12 cellular contexts compared by ENCODE assay signal in genomic region chr13:40059540-40060232, GRCh38.
DNase-seq lines count a peak whose midpoint lies in the region; ATAC-seq and TF ChIP-seq lines count a peak whose summit lies in the region.
"Had no signal": no experiment of that assay in that cellular context is flagged by ENCODE, and none has a peak within 500 bp of the region (broad histone marks: within the 10 kb centered on the region; RNA-seq: fewer than 3 reads in every experiment).

No MANE protein-coding gene starts in this region.

- no peaks in the 10 kb centered on the region for H3K36me3 Mint-ChIP-seq in activated T-helper 2 cell treated with anti-CD3 and anti-CD28 coated beads, Interferon-gamma antibody, Interleukin-2, Interleukin-4, amounts not matched to agents 10 μg/mL and 5 μg/mL and 100 μg/mL, durations not matched to agents 14 hours and 24 hours and 36 hours (ENCODE audit: low read depth)
- H3K36me3 Mint-ChIP-seq in immature natural killer cell (no peaks in the 10 kb centered on the region), CD14-positive monocyte (no peaks in the 10 kb centered on the region)

- no peaks in the 10 kb centered on the region for H3K9me3 Mint-ChIP-seq in activated T-helper 2 cell treated with anti-CD3 and anti-CD28 coated beads, Interferon-gamma antibody, Interleukin-2, Interleukin-4, amounts not matched to agents 10 μg/mL and 5 μg/mL and 100 μg/mL, durations not matched to agents 14 hours and 24 hours and 36 hours
- no peaks in the 10 kb centered on the region for H3K9me3 Mint-ChIP-seq in immature natural killer cell
- H3K9me3 Mint-ChIP-seq in CD14-positive monocyte, result no peaks in the 10 kb centered on the region

- TF ChIP-seq CTCF in GM12865 (IDR thresholded peaks at IDR 0.05; ENCODE audit: insufficient read depth, low read depth, low read length, missing control alignments) (no peak), CD14-positive monocyte (IDR thresholded peaks at IDR 0.05) (no peak)

- no peak overlapping the region for H3K4me3 Mint-ChIP-seq in activated T-helper 2 cell treated with anti-CD3 and anti-CD28 coated beads, Interferon-gamma antibody, Interleukin-2, Interleukin-4, amounts not matched to agents 10 μg/mL and 5 μg/mL and 100 μg/mL, durations not matched to agents 14 hours and 24 hours and 36 hours (ENCODE audit: low read depth)
- H3K4me3 Mint-ChIP-seq in immature natural killer cell, result no peak overlapping the region
- no peak overlapping the region for H3K4me3 Mint-ChIP-seq in CD14-positive monocyte

- peak; percentile 90 for DNase-seq in GM12865 (ENCODE audit: low read depth)
- DNase-seq in activated T-helper 2 cell treated with anti-CD3 and anti-CD28 coated beads, Interferon-gamma antibody, Interleukin-2, Interleukin-4, amounts not matched to agents 10 μg/mL and 5 μg/mL and 100 μg/mL, durations not matched to agents 14 hours and 24 hours and 36 hours (ENCODE audit: low spot score), result no peak
- DNase-seq in iris pigment epithelial cell (ENCODE audit: low read depth), result peak; percentile 83
- no peak for DNase-seq in dedifferentiated amniotic fluid mesenchymal stem cell (ENCODE audit: extremely low spot score)
- DNase-seq in immature natural killer cell, result no peak
- DNase-seq in CD14-positive monocyte (ENCODE audit: low spot score), result no peak
- DNase-seq: colonic mucosa, lower lobe of right lung, NCI-H2227 treated with DMSO at 0.1 percent for 48 hours had no signal

- H3K4me3 ChIP-seq in GM12865 (ENCODE audit: low read depth, low read length), result peak overlapping the region; percentile 43
- H3K4me3 ChIP-seq: colonic mucosa, heart left ventricle, lower lobe of right lung had no signal

- peaks cover 34% of the 10 kb centered on the region for H3K4me1 Mint-ChIP-seq in activated T-helper 2 cell treated with anti-CD3 and anti-CD28 coated beads, Interferon-gamma antibody, Interleukin-2, Interleukin-4, amounts not matched to agents 10 μg/mL and 5 μg/mL and 100 μg/mL, durations not matched to agents 14 hours and 24 hours and 36 hours (ENCODE audit: low read depth)
- H3K4me1 Mint-ChIP-seq in immature natural killer cell (no peaks in the 10 kb centered on the region), CD14-positive monocyte (no peaks in the 10 kb centered on the region)

- intact Hi-C loops in activated T-helper 2 cell treated with anti-CD3 and anti-CD28 coated beads, Interferon-gamma antibody, Interleukin-2, Interleukin-4, amounts not matched to agents 10 μg/mL and 5 μg/mL and 100 μg/mL, durations not matched to agents 14 hours and 24 hours and 36 hours (cut with micrococcal nuclease), result loop anchor here (2.0 kb wide), 3 partner anchors 33 to 283 kb away; no protein-coding TSS in a partner anchor
- intact Hi-C loops in CD14-positive monocyte (cut with micrococcal nuclease), result no loop called here

- peak overlapping the region; percentile 56 for H3K27ac Mint-ChIP-seq in activated T-helper 2 cell treated with anti-CD3 and anti-CD28 coated beads, Interferon-gamma antibody, Interleukin-2, Interleukin-4, amounts not matched to agents 10 μg/mL and 5 μg/mL and 100 μg/mL, durations not matched to agents 14 hours and 24 hours and 36 hours
- H3K27ac Mint-ChIP-seq in immature natural killer cell, result no peak overlapping the region
- H3K27ac Mint-ChIP-seq in CD14-positive monocyte, result no peak overlapping the region

- peak; percentile 10 for ATAC-seq in GM19395 (IDR thresholded peaks at IDR 0.05; ENCODE audit: unreplicated experiment)
- ATAC-seq in GM18502 (IDR thresholded peaks at IDR 0.05; ENCODE audit: poor library complexity, unreplicated experiment), result no peak
- ATAC-seq: lower lobe of right lung had no signal

- H3K27me3 Mint-ChIP-seq in activated T-helper 2 cell treated with anti-CD3 and anti-CD28 coated beads, Interferon-gamma antibody, Interleukin-2, Interleukin-4, amounts not matched to agents 10 μg/mL and 5 μg/mL and 100 μg/mL, durations not matched to agents 14 hours and 24 hours and 36 hours (ENCODE audit: low read depth), result no peaks in the 10 kb centered on the region
- H3K27me3 Mint-ChIP-seq in immature natural killer cell (ENCODE audit: low read depth in 3 of 3) (peaks cover 0 to 3% (median 0%) of the 10 kb centered on the region in 3 donors), CD14-positive monocyte (ENCODE audit: low read depth in 3 of 3) (peaks cover 0 to 4% (median 0%) of the 10 kb centered on the region in 3 donors)

Comparison
In these comparisons a context has a peak if more than half of its experiments do, and no peak if none do; other contexts are left out.
1. DNase-seq: peak in GM12865 (single experiment) and iris pigment epithelial cell (single experiment); none in activated T-helper 2 cell treated with anti-CD3 and anti-CD28 coated beads, Interferon-gamma antibody, Interleukin-2, Interleukin-4, amounts not matched to agents 10 μg/mL and 5 μg/mL and 100 μg/mL, durations not matched to agents 14 hours and 24 hours and 36 hours (single experiment), dedifferentiated amniotic fluid mesenchymal stem cell (single experiment), immature natural killer cell (0 of 3) and CD14-positive monocyte (single experiment).